ENCODE assay signal across 11 cellular contexts in the genomic region with DNA sequence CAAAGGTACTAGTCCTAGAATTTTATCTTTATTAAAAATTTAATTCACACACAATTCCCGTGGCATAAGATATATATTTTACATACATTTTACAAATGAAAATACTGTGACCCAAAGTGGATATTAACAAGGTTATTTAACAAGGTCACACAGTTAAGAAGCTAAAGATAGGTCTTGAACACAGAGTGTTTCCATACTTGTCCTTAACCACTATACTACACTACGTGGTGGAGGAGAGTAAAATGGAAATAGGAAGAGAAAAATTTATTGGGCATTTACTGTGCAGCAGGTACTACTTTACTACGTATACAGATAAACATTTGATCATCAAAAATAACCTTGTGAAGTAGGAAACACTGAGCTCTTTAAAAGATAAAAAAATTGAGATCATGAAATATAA. TPM values are rescaled to one million over a fixed set of nuclear protein-coding genes. Genes with fewer than 3 reads are reported as not detected.
"Had no signal": no experiment of that assay in that cellular context is flagged by ENCODE, and none has a peak within 500 bp of the region (broad histone marks: within the 10 kb centered on the region; RNA-seq: fewer than 3 reads in every experiment).

No MANE protein-coding gene starts in this region.

- H3K27ac ChIP-seq: GM23248, HL-60 had no signal

- H3K4me1 ChIP-seq: HAP-1 had no signal

- H3K9me3 ChIP-seq: HAP-1 had no signal

- DNase-seq: GM23248, GOT3, H7, HFFc6 had no signal

- H3K4me3 ChIP-seq: GM23248, HAP-1 had no signal

- H3K36me3 ChIP-seq: HAP-1 had no signal

- ATAC-seq: HCT116, HepG2 had no signal

RNA-seq across cellular contexts. Expression of gene TECRL, which starts 14.8 kb away (rescaled TPM):
- total RNA-seq: GM23248, H4, H7, HepG2, HFFc6, HT1080 had no signal
- polyA plus RNA-seq: GM23248, HepG2, IgD-negative memory B cell had no signal
